Comparison of ENCODE assay signal across 1 cellular context in the genomic region with DNA sequence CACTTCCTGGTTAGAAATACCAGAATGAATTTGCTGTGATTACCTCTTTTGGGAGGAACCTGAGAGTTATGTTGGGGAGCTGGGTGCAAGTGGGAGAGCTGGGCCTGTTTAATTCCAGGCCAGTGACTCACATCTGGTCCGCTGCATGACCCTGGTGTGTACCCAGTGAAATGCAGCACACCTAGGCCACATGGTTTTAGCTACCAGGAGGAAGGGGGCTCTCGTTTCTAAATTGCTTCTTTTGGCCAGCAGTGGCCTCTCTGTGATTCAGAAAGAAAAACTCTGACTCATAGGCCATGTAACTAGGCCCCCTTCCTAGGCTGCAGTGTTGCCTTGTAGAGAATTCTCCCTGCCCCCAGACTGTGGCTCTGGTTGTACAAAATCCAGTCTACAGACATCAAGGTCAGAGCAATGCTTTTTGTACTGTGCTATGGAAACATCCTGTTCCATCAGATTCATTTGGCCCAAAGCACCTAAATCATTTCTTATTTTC.
TF ChIP-seq lines count a peak whose summit lies in the region.

No MANE protein-coding gene starts in this region.

TF ChIP-seq in HepG2, 621 proteins besides CTCF, POLR2A, EP300 and RAD21 (continued from another document and continues in another):
- TF ChIP-seq MXI1 (IDR thresholded peaks at IDR 0.05; ENCODE audit: borderline replicate concordance, low read depth, low read length) (peak; percentile 91; the same call in 2 of the 3 replicates), EEA1 (CRISPR knock-in tag; IDR thresholded peaks at IDR 0.05; ENCODE audit: borderline replicate concordance) (no peak), JUNB (CRISPR knock-in tag; IDR thresholded peaks at IDR 0.05; ENCODE audit: borderline replicate concordance) (peak; percentile 89), NFAT5 (CRISPR knock-in tag; IDR thresholded peaks at IDR 0.05) (no peak), KDM6A (CRISPR knock-in tag; IDR thresholded peaks at IDR 0.05; ENCODE audit: low read depth) (0 out of 2 replicates have a peak, but pooled peaks have one; percentile 39), KDM3A (CRISPR knock-in tag; IDR thresholded peaks at IDR 0.05; ENCODE audit: low read depth) (no peak), ZBTB44 (CRISPR knock-in tag; IDR thresholded peaks at IDR 0.05) (no peak), PCBP2 (optimal IDR thresholded peaks at IDR 0.05; ENCODE audit: low read depth, low read length, poor library complexity, severe bottlenecking) (no peak), FOXM1 (CRISPR knock-in tag; IDR thresholded peaks at IDR 0.05) (no peak), SMC3 (IDR thresholded peaks at IDR 0.05; ENCODE audit: low read length) (no peak), NFKBIZ (CRISPR knock-in tag; IDR thresholded peaks at IDR 0.05) (no peak), ZNF691 (CRISPR knock-in tag; IDR thresholded peaks at IDR 0.05; ENCODE audit: borderline replicate concordance, low read depth) (no peak; the same call in 1 of the 2 replicates), ZSCAN9 (CRISPR knock-in tag; IDR thresholded peaks at IDR 0.05; ENCODE audit: borderline replicate concordance) (peak; percentile 27; the same call in 1 of the 2 replicates), GATA4 (IDR thresholded peaks at IDR 0.05; ENCODE audit: borderline replicate concordance, low read depth) (no peak), ZEB1 (IDR thresholded peaks at IDR 0.05; ENCODE audit: insufficient replicate concordance, low read depth) (no peak), ZNF207 (IDR thresholded peaks at IDR 0.05; ENCODE audit: borderline replicate concordance) (no peak), NFE2L1 (CRISPR knock-in tag; IDR thresholded peaks at IDR 0.05; ENCODE audit: borderline replicate concordance) (no peak), TBP (CRISPR knock-in tag; IDR thresholded peaks at IDR 0.05) (no peak), ZNF644 (CRISPR knock-in tag; IDR thresholded peaks at IDR 0.05; ENCODE audit: low read depth) (0 out of 2 replicates have a peak, but pooled peaks have one; percentile 4), SAP130 (CRISPR knock-in tag; IDR thresholded peaks at IDR 0.05; ENCODE audit: low read depth) (peak; percentile 48; the same call in 1 of the 2 replicates), ZNF558 (CRISPR knock-in tag; IDR thresholded peaks at IDR 0.05; ENCODE audit: borderline replicate concordance) (no peak), ZKSCAN1 (IDR thresholded peaks at IDR 0.05; ENCODE audit: low read length) (no peak), GTF2F1 (IDR thresholded peaks at IDR 0.05; ENCODE audit: low read length) (no peak), GPN1 (CRISPR knock-in tag; IDR thresholded peaks at IDR 0.05; ENCODE audit: borderline replicate concordance) (no peak), HMG20A (CRISPR knock-in tag; IDR thresholded peaks at IDR 0.05; ENCODE audit: borderline replicate concordance) (peak; percentile 45; the same call in 1 of the 2 replicates), ZBTB21 (CRISPR knock-in tag; IDR thresholded peaks at IDR 0.05) (peak; percentile 44; the same call in 1 of the 2 replicates), ASH2L (IDR thresholded peaks at IDR 0.05; ENCODE audit: insufficient read length, low read depth, low read length) (peak; percentile 86), TCF7 (IDR thresholded peaks at IDR 0.05; ENCODE audit: low read depth) (peak; percentile 3; the same call in 1 of the 2 replicates), POLR2G (IDR thresholded peaks at IDR 0.05; ENCODE audit: low read depth, low read length) (no peak), SP4 (CRISPR knock-in tag; IDR thresholded peaks at IDR 0.05) (no peak), ZNF33A (CRISPR knock-in tag; IDR thresholded peaks at IDR 0.05; ENCODE audit: borderline replicate concordance) (no peak), ZNF512 (CRISPR knock-in tag; IDR thresholded peaks at IDR 0.05) (no peak), HNRNPH1 (optimal IDR thresholded peaks at IDR 0.05; ENCODE audit: low read depth, low read length) (no peak)
- TF ChIP-seq, protein P1, sequence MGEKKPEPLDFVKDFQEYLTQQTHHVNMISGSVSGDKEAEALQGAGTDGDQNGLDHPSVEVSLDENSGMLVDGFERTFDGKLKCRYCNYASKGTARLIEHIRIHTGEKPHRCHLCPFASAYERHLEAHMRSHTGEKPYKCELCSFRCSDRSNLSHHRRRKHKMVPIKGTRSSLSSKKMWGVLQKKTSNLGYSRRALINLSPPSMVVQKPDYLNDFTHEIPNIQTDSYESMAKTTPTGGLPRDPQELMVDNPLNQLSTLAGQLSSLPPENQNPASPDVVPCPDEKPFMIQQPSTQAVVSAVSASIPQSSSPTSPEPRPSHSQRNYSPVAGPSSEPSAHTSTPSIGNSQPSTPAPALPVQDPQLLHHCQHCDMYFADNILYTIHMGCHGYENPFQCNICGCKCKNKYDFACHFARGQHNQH (CRISPR knock-in tag; IDR thresholded peaks at IDR 0.05): peak; percentile 24; the same call in 1 of the 2 replicates
- TF ChIP-seq, protein P2, sequence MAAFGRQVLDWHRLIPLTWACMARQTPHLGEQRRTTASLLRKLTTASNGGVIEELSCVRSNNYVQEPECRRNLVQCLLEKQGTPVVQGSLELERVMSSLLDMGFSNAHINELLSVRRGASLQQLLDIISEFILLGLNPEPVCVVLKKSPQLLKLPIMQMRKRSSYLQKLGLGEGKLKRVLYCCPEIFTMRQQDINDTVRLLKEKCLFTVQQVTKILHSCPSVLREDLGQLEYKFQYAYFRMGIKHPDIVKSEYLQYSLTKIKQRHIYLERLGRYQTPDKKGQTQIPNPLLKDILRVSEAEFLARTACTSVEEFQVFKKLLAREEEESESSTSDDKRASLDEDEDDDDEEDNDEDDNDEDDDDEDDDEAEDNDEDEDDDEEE (CRISPR knock-in tag; IDR thresholded peaks at IDR 0.05): 0 out of 2 replicates have a peak, but pooled peaks have one; percentile 17
- TF ChIP-seq, protein P3, sequence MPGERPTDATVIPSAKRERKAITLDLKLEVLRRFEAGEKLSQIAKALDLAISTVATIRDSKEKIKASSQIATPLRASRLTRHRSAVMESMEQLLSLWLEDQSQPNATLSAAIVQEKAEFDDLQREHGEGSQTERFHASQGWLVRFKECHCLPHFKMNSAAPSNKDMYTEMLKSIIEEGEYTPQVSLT (CRISPR knock-in tag; IDR thresholded peaks at IDR 0.05; ENCODE audit: borderline replicate concordance, low read depth): peak; percentile 33; the same call in 1 of the 2 replicates
- TF ChIP-seq, protein P4, sequence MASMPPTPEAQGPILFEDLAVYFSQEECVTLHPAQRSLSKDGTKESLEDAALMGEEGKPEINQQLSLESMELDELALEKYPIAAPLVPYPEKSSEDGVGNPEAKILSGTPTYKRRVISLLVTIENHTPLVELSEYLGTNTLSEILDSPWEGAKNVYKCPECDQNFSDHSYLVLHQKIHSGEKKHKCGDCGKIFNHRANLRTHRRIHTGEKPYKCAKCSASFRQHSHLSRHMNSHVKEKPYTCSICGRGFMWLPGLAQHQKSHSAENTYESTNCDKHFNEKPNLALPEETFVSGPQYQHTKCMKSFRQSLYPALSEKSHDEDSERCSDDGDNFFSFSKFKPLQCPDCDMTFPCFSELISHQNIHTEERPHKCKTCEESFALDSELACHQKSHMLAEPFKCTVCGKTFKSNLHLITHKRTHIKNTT (CRISPR knock-in tag; IDR thresholded peaks at IDR 0.05): no peak
- TF ChIP-seq, protein P5, sequence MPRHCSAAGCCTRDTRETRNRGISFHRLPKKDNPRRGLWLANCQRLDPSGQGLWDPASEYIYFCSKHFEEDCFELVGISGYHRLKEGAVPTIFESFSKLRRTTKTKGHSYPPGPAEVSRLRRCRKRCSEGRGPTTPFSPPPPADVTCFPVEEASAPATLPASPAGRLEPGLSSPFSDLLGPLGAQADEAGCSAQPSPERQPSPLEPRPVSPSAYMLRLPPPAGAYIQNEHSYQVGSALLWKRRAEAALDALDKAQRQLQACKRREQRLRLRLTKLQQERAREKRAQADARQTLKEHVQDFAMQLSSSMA (CRISPR knock-in tag; IDR thresholded peaks at IDR 0.05): 0 out of 2 replicates have a peak, but pooled peaks have one; percentile 28
- TF ChIP-seq, protein P6, sequence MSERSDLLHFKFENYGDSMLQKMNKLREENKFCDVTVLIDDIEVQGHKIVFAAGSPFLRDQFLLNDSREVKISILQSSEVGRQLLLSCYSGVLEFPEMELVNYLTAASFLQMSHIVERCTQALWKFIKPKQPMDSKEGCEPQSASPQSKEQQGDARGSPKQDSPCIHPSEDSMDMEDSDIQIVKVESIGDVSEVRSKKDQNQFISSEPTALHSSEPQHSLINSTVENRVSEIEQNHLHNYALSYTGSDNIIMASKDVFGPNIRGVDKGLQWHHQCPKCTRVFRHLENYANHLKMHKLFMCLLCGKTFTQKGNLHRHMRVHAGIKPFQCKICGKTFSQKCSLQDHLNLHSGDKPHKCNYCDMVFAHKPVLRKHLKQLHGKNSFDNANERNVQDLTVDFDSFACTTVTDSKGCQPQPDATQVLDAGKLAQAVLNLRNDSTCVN (CRISPR knock-in tag; IDR thresholded peaks at IDR 0.05; ENCODE audit: borderline replicate concordance): peak; percentile 43; the same call in 1 of the 2 replicates
